Comparison of ENCODE assay signal across 15 cellular contexts in genomic region chr1:215845224-215845902, GRCh38.
DNase-seq lines count a peak whose midpoint lies in the region; ATAC-seq, FAIRE-seq and TF ChIP-seq lines count a peak whose summit lies in the region.
"Had no signal": no experiment of that assay in that cellular context is flagged by ENCODE, and none has a peak within 500 bp of the region (broad histone marks: within the 10 kb centered on the region; RNA-seq: fewer than 3 reads in every experiment).

No MANE protein-coding gene starts in this region.

- peak overlapping the region; percentile 50; the same call in 1 of the 2 replicates for H4K5ac ChIP-seq in IMR-90 (ENCODE audit: low read depth, low read length)

- BruUV-seq in IMR-90 (replicated peaks; lab: Mats Ljungman, UMichigan): no TSS peak

- H3K27me3 ChIP-seq in BJ (ENCODE audit: control insufficient read depth, insufficient read depth, low read length) (no peaks in the 10 kb centered on the region), IMR-90 (ENCODE audit: control insufficient read depth, insufficient read depth, low read length) (no peaks in the 10 kb centered on the region), bronchial epithelial cell (ENCODE audit: control insufficient read depth, insufficient read depth, low read length) (no peaks in the 10 kb centered on the region)
- H3K27me3 ChIP-seq: gastroesophageal sphincter, upper lobe of left lung had no signal

- H2BK120ac ChIP-seq in IMR-90 (ENCODE audit: low read depth, low read length): peak overlapping the region; percentile 93

- H4K20me1 ChIP-seq in IMR-90 (ENCODE audit: insufficient read depth, low read length): no peaks in the 10 kb centered on the region

- H3K4me1 ChIP-seq in IMR-90 (ENCODE audit: control insufficient read depth, insufficient read depth, low read length): peaks cover 6% of the 10 kb centered on the region
- H3K4me1 ChIP-seq: gastroesophageal sphincter, upper lobe of left lung had no signal

- H2BK15ac ChIP-seq in IMR-90 (ENCODE audit: low read depth, low read length): peak overlapping the region; percentile 88

- CTCF ChIA-PET in BJ (lab: Yijun Ruan, JAX) (no interaction called here), IMR-90 (lab: Yijun Ruan, JAX) (interaction anchor here (2.2 kb wide), 1 partner anchor 135 kb away, joined by 5 read pairs; no protein-coding TSS in a partner anchor)

- H3K36me3 ChIP-seq in BJ (ENCODE audit: control insufficient read depth, insufficient read depth, low read length) (no peaks in the 10 kb centered on the region), IMR-90 (ENCODE audit: control insufficient read depth, insufficient read depth, low read length) (no peaks in the 10 kb centered on the region), bronchial epithelial cell (ENCODE audit: control insufficient read depth, insufficient read depth, low read length) (no peaks in the 10 kb centered on the region)
- H3K36me3 ChIP-seq: gastroesophageal sphincter, upper lobe of left lung, WERI-Rb-1 had no signal

- TF ChIP-seq POLR2A in IMR-90 (IDR thresholded peaks at IDR 0.05; ENCODE audit: low read depth, low read length): no peak

- H3K79me1 ChIP-seq in IMR-90 (ENCODE audit: low read depth in 1 of 2, low read length in 2 of 2): no peaks in the 10 kb centered on the region

- DNase-seq in BJ (ENCODE audit: low read depth) (peak; percentile 46), IMR-90 (peak; percentile 92), bronchial epithelial cell (ENCODE audit: low read depth) (peak; percentile 17), myocyte (ENCODE audit: low read depth) (peak; percentile 54), NCI-H524 (lab: John Stamatoyannopoulos, UW) (no peak), NCI-H187 (lab: John Stamatoyannopoulos, UW) (no peak), DMS153 (lab: John Stamatoyannopoulos, UW) (no peak), NCI-H446 treated with DMSO at 0.1 percent for 48 hours (lab: John Stamatoyannopoulos, UW) (no peak)
- DNase-seq: activated T-cell treated with anti-CD3 and anti-CD28 coated beads for 4 hours, DMS 273 treated with DMSO at 0.1 percent for 48 hours, NCI-H2081 treated with DMSO at 0.1 percent for 48 hours, RPMI8226, upper lobe of left lung, WERI-Rb-1 had no signal

- peak overlapping the region; percentile 93; the same call in 1 of the 2 replicates for H3K18ac ChIP-seq in IMR-90 (ENCODE audit: low read depth, low read length)

- H2BK5ac ChIP-seq in IMR-90 (ENCODE audit: low read depth, low read length, poor library complexity, severe bottlenecking): peak overlapping the region; percentile 86

- dilution Hi-C loops in IMR-90 (cut with HindIII; ENCODE audit: low sequenced_read_pairs, unreplicated experiment): no loop called here

- TF ChIP-seq CTCF in BJ (IDR thresholded peaks at IDR 0.05; ENCODE audit: insufficient read depth, low read depth, low read length): no peak
- no peak for TF ChIP-seq CTCF in IMR-90 (conservative IDR thresholded peaks at IDR 0.05; ENCODE audit: low read depth, low read length)
- no peak for TF ChIP-seq CTCF in bronchial epithelial cell (IDR thresholded peaks at IDR 0.05; ENCODE audit: insufficient read depth, low read length, severe bottlenecking)

- 0 out of 2 replicates have a peak overlapping the region, but pooled peaks have one; percentile 42 for H2AK5ac ChIP-seq in IMR-90 (ENCODE audit: low read depth, low read length)

- H2AFZ ChIP-seq in IMR-90 (replicated peaks; ENCODE audit: low read length, poor library complexity): peak overlapping the region; percentile 88

- peak overlapping the region; percentile 46 to 89 for H4K8ac ChIP-seq in IMR-90 (ENCODE audit: low read depth in 2 of 2, low read length in 2 of 2)

- peak overlapping the region; percentile 85; the same call in 1 of the 2 replicates for H3K14ac ChIP-seq in IMR-90 (replicated peaks; ENCODE audit: low read depth, low read length)

- in situ Hi-C loops in IMR-90 (cut with MboI; ENCODE audit: low sequenced_read_pairs): loop anchor here (25.0 kb wide), 1 partner anchor 892 kb away; no protein-coding TSS in a partner anchor

- peak overlapping the region; percentile 57 for H3K56ac ChIP-seq in IMR-90 (ENCODE audit: extremely low read depth, insufficient read depth, low read length)

- peak overlapping the region; percentile 9; the same call in 1 of the 2 replicates for H3K9ac ChIP-seq in IMR-90 (ENCODE audit: low read depth, low read length)

- peak overlapping the region; percentile 67 for H2BK20ac ChIP-seq in IMR-90 (ENCODE audit: low read depth, low read length)

- peak overlapping the region; percentile 73 for H3K4ac ChIP-seq in IMR-90 (ENCODE audit: low read depth, low read length)

- TF ChIP-seq RAD21 in IMR-90 (IDR thresholded peaks at IDR 0.05; ENCODE audit: low read length): no peak

- peaks cover 6% of the 10 kb centered on the region; the same call in 1 of the 2 replicates for H3K9me1 ChIP-seq in IMR-90 (ENCODE audit: insufficient read depth, low read length)

- ATAC-seq in IMR-90 (ENCODE audit: low read depth): peak; percentile 96
- ATAC-seq: gastroesophageal sphincter had no signal

- peak overlapping the region; percentile 67 for H4K91ac ChIP-seq in IMR-90 (ENCODE audit: insufficient read depth, low read depth, low read length)

- intact Hi-C loops in IMR-90 (cut with micrococcal nuclease): no loop called here

- H3K23ac ChIP-seq in IMR-90 (ENCODE audit: low read depth, low read length): peak overlapping the region; percentile 19; the same call in 1 of the 2 replicates

- peak overlapping the region; percentile 69 for H3K27ac ChIP-seq in IMR-90 (ENCODE audit: insufficient read depth, low read length)
- H3K27ac ChIP-seq: gastroesophageal sphincter, upper lobe of left lung, WERI-Rb-1 had no signal

- no peak overlapping the region for H3K4me3 ChIP-seq in BJ (ENCODE audit: low read depth, low read length)
- no peak overlapping the region for H3K4me3 ChIP-seq in IMR-90 (ENCODE audit: insufficient read depth, low read depth, low read length)
- H3K4me3 ChIP-seq in bronchial epithelial cell (ENCODE audit: low read depth, low read length): no peak overlapping the region
- H3K4me3 ChIP-seq: gastroesophageal sphincter, upper lobe of left lung had no signal

- 80% methylated on average over 2 of the region's 6 CpGs; no CpG with 5 or more reads in 1 of the 2 experiments for WGBS in IMR-90 (ENCODE audit: extremely low coverage in 2 of 2, insufficient read length in 1 of 2), 2 experiments

- H3K9me3 ChIP-seq in IMR-90 (ENCODE audit: control insufficient read depth, insufficient read depth, low read length): no peaks in the 10 kb centered on the region
- H3K9me3 ChIP-seq: upper lobe of left lung had no signal

- FAIRE-seq in bronchial epithelial cell (lab: Jason Lieb, UNC): no peak

- H3K4me2 ChIP-seq in IMR-90 (ENCODE audit: low read depth, low read length): peak overlapping the region; percentile 87; the same call in 1 of the 2 replicates

- POLR2A ChIA-PET in BJ (lab: Charles Lee): interaction anchor here (0.5 to 0.6 kb wide), 2 partner anchors 8 to 1305 kb away, joined by 3 read pairs; no protein-coding TSS in a partner anchor
- POLR2A ChIA-PET in IMR-90 (lab: Charles Lee; ENCODE audit: unreplicated experiment): no interaction called here

- peak overlapping the region; percentile 18 for H2AK9ac ChIP-seq in IMR-90 (replicated peaks; ENCODE audit: low read depth, low read length, poor library complexity)

TF ChIP-seq in IMR-90, 13 proteins besides CTCF, POLR2A, EP300 and RAD21:
- TF ChIP-seq FOS (IDR thresholded peaks at IDR 0.05; ENCODE audit: low read depth, low read length) (peak; percentile 93), NFE2L2 (IDR thresholded peaks at IDR 0.05; ENCODE audit: low read depth, low read length) (no peak)

Comparison
In these comparisons a context has a peak if more than half of its experiments do, and no peak if none do; other contexts are left out.
1. DNase-seq: peak in BJ (single experiment), IMR-90 (single experiment), bronchial epithelial cell (single experiment) and myocyte (single experiment); none in NCI-H524 (0 of 2), NCI-H187 (0 of 2), DMS153 (single experiment) and NCI-H446 treated with DMSO at 0.1 percent for 48 hours (single experiment).